In genomic region chr5:150757087-150757649, GRCh38 we compare ENCODE assay signal across 9 cellular contexts. TPM values are rescaled to one million over a fixed set of nuclear protein-coding genes. Genes with fewer than 3 reads are reported as not detected.
DNase-seq lines count a peak whose midpoint lies in the region; ATAC-seq and TF ChIP-seq lines count a peak whose summit lies in the region.
"Had no signal": no experiment of that assay in that cellular context is flagged by ENCODE, and none has a peak within 500 bp of the region (broad histone marks: within the 10 kb centered on the region; RNA-seq: fewer than 3 reads in every experiment).

No MANE protein-coding gene starts in this region.

- H3K4me1 ChIP-seq in endocrine pancreas (ENCODE audit: control insufficient read depth, insufficient read depth, low read length): peaks cover 22% of the 10 kb centered on the region
- peaks cover 14% of the 10 kb centered on the region for H3K4me1 ChIP-seq in psoas muscle
- H3K4me1 ChIP-seq in effector memory CD4-positive, alpha-beta T cell (ENCODE audit: control insufficient read depth, insufficient read depth, low read length, poor library complexity, severe bottlenecking): peaks cover 5% of the 10 kb centered on the region

- H3K9me3 ChIP-seq in endocrine pancreas (ENCODE audit: control insufficient read depth, low read length) (no peaks in the 10 kb centered on the region), psoas muscle (no peaks in the 10 kb centered on the region)
- H3K9me3 ChIP-seq in effector memory CD4-positive, alpha-beta T cell (ENCODE audit: control insufficient read depth, low read length): no peaks in the 10 kb centered on the region

- TF ChIP-seq POLR2A in NB4 (IDR thresholded peaks at IDR 0.05; ENCODE audit: extremely low read depth, insufficient read length): no peak

- H3K36me3 ChIP-seq in GM06990 (ENCODE audit: control insufficient read depth, insufficient read depth, low read length): no peaks in the 10 kb centered on the region
- no peaks in the 10 kb centered on the region for H3K36me3 ChIP-seq in endocrine pancreas (ENCODE audit: control insufficient read depth, insufficient read depth, low read length)
- H3K36me3 ChIP-seq in psoas muscle (ENCODE audit: insufficient read depth in 1 of 2, low read depth in 1 of 2): peaks cover 3 to 44% of the 10 kb centered on the region in 2 donors
- H3K36me3 ChIP-seq in effector memory CD4-positive, alpha-beta T cell (ENCODE audit: control insufficient read depth, insufficient read depth, low read length): peaks cover 32% of the 10 kb centered on the region

- no peak for TF ChIP-seq CTCF in GM06990 (IDR thresholded peaks at IDR 0.05; ENCODE audit: insufficient read depth, low read length, poor library complexity, severe bottlenecking)
- TF ChIP-seq CTCF in NB4 (IDR thresholded peaks at IDR 0.05; ENCODE audit: low read depth, low read length): no peak
- no peak for TF ChIP-seq CTCF in psoas muscle (IDR thresholded peaks at IDR 0.05)

- no peak overlapping the region for H3K9ac ChIP-seq in endocrine pancreas (ENCODE audit: control insufficient read depth, insufficient read depth, low read length)

- peak overlapping the region; percentile 92 for H3K4me3 ChIP-seq in GM06990 (replicated peaks; ENCODE audit: low read depth, low read length)
- peak overlapping the region; percentile 82 for H3K4me3 ChIP-seq in NB4 (ENCODE audit: low read depth, low read length)
- H3K4me3 ChIP-seq in endocrine pancreas (ENCODE audit: control insufficient read depth, insufficient read depth, low read length): peak overlapping the region; percentile 95
- peak overlapping the region; percentile 77 for H3K4me3 ChIP-seq in psoas muscle
- no peak overlapping the region for H3K4me3 ChIP-seq in effector memory CD4-positive, alpha-beta T cell (ENCODE audit: insufficient read depth, low read depth, low read length, poor library complexity, severe bottlenecking)

- peak overlapping the region; percentile 94 for H3K27ac ChIP-seq in psoas muscle
- no peak overlapping the region for H3K27ac ChIP-seq in effector memory CD4-positive, alpha-beta T cell (ENCODE audit: insufficient read depth, low read length, poor library complexity, severe bottlenecking)

- intact Hi-C loops in psoas muscle (cut with DNase I): no loop called here

- DNase-seq in GM06990 (ENCODE audit: extremely low read depth, insufficient read length) (no peak), NB4 (ENCODE audit: low read depth) (peak; percentile 2), psoas muscle (no peak), amniotic stem cell (lab: John Stamatoyannopoulos, UW) (no peak), C1 segment of cervical spinal cord (lab: John Stamatoyannopoulos, UW) (no peak)
- no peak for DNase-seq in effector memory CD4-positive, alpha-beta T cell
- DNase-seq in activated CD4-positive, alpha-beta T cell treated with anti-CD3 and anti-CD28 coated beads for 4 hours: no peak
- DNase-seq: NCI-H748 treated with DMSO at 0.1 percent for 48 hours had no signal

- no peak for ATAC-seq in psoas muscle

- WGBS in psoas muscle, 3 donors: 63 to 79% (median 73%) methylated on average over 1 of the region's 1 CpG

- no peaks in the 10 kb centered on the region for H3K27me3 ChIP-seq in GM06990 (replicated peaks; ENCODE audit: control insufficient read depth, insufficient read depth, low read length)
- no peaks in the 10 kb centered on the region for H3K27me3 ChIP-seq in endocrine pancreas (ENCODE audit: control insufficient read depth, insufficient read depth, low read length)
- no peaks in the 10 kb centered on the region for H3K27me3 ChIP-seq in psoas muscle (ENCODE audit: insufficient read depth in 3 of 3, low read length in 2 of 3)
- H3K27me3 ChIP-seq in effector memory CD4-positive, alpha-beta T cell (replicated peaks; ENCODE audit: control insufficient read depth, insufficient read depth, low read length, poor library complexity, severe bottlenecking): no peaks in the 10 kb centered on the region

RNA-seq across cellular contexts. Expression of gene DCTN4, which starts 1.6 kb away (rescaled TPM):
- 10 to 100 TPM; 50.9 to 81.5 (median 70.6) TPM for total RNA-seq in psoas muscle
- polyA plus RNA-seq in psoas muscle: 10 to 100 TPM; 28.8 to 39.3 (median 31.5) TPM

RNA-seq across cellular contexts. Expression of gene SMIM3, which starts 21.4 kb away (rescaled TPM):
- total RNA-seq in psoas muscle: 1 to 10 TPM; 6.4 to 7.0 (median 6.8) TPM
- polyA plus RNA-seq in psoas muscle: 10 to 100 TPM in 1 of 3 donors, 1 to 10 TPM in 2; 9.6 to 25.5 (median 9.6) TPM

RNA-seq across cellular contexts. Expression of gene RBM22, which starts 56.3 kb away (rescaled TPM):
- 10 to 100 TPM; 23.5 to 28.6 (median 27.3) TPM for total RNA-seq in psoas muscle
- polyA plus RNA-seq in psoas muscle: 10 to 100 TPM; 17.2 to 29.9 (median 21.1) TPM
